23 cellular contexts compared by ENCODE assay signal in genomic region chr5:138604176-138604785, GRCh38. TPM values are rescaled to one million over a fixed set of nuclear protein-coding genes. Genes with fewer than 3 reads are reported as not detected.
A peak's percentile ranks its signal among the peaks of the same experiment; 100 is the strongest.
DNase-seq lines count a peak whose midpoint lies in the region; ATAC-seq, FAIRE-seq and TF ChIP-seq lines count a peak whose summit lies in the region.
"Had no signal": no experiment of that assay in that cellular context is flagged by ENCODE, and none has a peak within 500 bp of the region (broad histone marks: within the 10 kb centered on the region; RNA-seq: fewer than 3 reads in every experiment).

No MANE protein-coding gene starts in this region.

- no peak for DNase-seq in GM12878 (ENCODE audit: low read depth, low spot score)
- no peak for DNase-seq in lower lobe of right lung
- DNase-seq in neural crest cell (ENCODE audit: low read depth, low spot score), result no peak
- DNase-seq in Right ventricle myocardium inferior (ENCODE audit: missing footprints), result no peak
- DNase-seq in OCI-M2 (lab: John Stamatoyannopoulos, UW; ENCODE audit: unreplicated experiment), result no peak
- DNase-seq in right atrium auricular region (ENCODE audit: low spot score), result no peak
- DNase-seq: AML-193; CD4-positive, alpha-beta T cell; NCI-H1092 treated with DMSO at 0.1 percent for 48 hours; NCI-H1436; NCI-H187; NCI-H2081 treated with DMSO at 0.1 percent for 48 hours; NCI-H2171; NCI-H226; NCI-H510A; Peyer's patch; SIG-M5; SK-N-SH had no signal

- H3K27me3 Mint-ChIP-seq in neural crest cell (ENCODE audit: low read depth), result no peaks in the 10 kb centered on the region

- peak overlapping the region; percentile 23 for H3K27ac Mint-ChIP-seq in neural crest cell (ENCODE audit: unreplicated experiment)
- H3K27ac Mint-ChIP-seq: CD4-positive, alpha-beta T cell had no signal

- H3K4me1 Mint-ChIP-seq in neural crest cell, result peaks cover 42% of the 10 kb centered on the region

- no peaks in the 10 kb centered on the region for H3K9me3 ChIP-seq in GM12878 (replicated peaks; ENCODE audit: control insufficient read depth, insufficient read depth, low read length)
- no peaks in the 10 kb centered on the region for H3K9me3 ChIP-seq in lower lobe of right lung
- H3K9me3 ChIP-seq in right atrium auricular region, result no peaks in the 10 kb centered on the region
- H3K9me3 ChIP-seq: A549; BLaER1 treated with 17β-estradiol and CSF1 and Interleukin-3, amounts not matched to agents 10 nM and 100 nM; Peyer's patch; SK-N-SH had no signal

- H3K4me1 ChIP-seq in GM12878 (ENCODE audit: control insufficient read depth, insufficient read depth, low read length) (peaks cover 34% of the 10 kb centered on the region), lower lobe of right lung (peaks cover 14% of the 10 kb centered on the region), right atrium auricular region (no peaks in the 10 kb centered on the region)
- H3K4me1 ChIP-seq: Peyer's patch had no signal

- H3K79me2 ChIP-seq in GM12878 (ENCODE audit: control insufficient read depth, insufficient read depth, low read length), result no peaks in the 10 kb centered on the region

- H3K4me2 ChIP-seq in GM12878 (ENCODE audit: control insufficient read depth, insufficient read depth), result peak overlapping the region; percentile 63; the same call in 1 of the 2 replicates
- H3K4me2 ChIP-seq: A549, SK-N-SH had no signal

- H3K36me3 ChIP-seq in GM12878 (ENCODE audit: control insufficient read depth in 2 of 2, insufficient read depth in 2 of 2, low read length in 1 of 2) (no peaks in the 10 kb centered on the region), lower lobe of right lung (no peaks in the 10 kb centered on the region), right atrium auricular region (no peaks in the 10 kb centered on the region)
- H3K36me3 ChIP-seq: BLaER1 treated with 17β-estradiol and CSF1 and Interleukin-3, amounts not matched to agents 10 nM and 100 nM; Peyer's patch had no signal

- 0 out of 3 replicates have a peak, but pooled peaks have one; percentile 3 for ATAC-seq in GM12878
- no peak for ATAC-seq in lower lobe of right lung
- no peak for ATAC-seq in GM21717 (IDR thresholded peaks at IDR 0.05; ENCODE audit: unreplicated experiment)
- ATAC-seq in Right ventricle myocardium inferior, result no peak
- ATAC-seq: A549, HCT116 had no signal

- 97% methylated on average over 10 of the region's 10 CpGs for WGBS in GM12878 (ENCODE audit: insufficient coverage, insufficient replicate concordance, low lambda C conversion rate, missing lambda C conversion rate)

- H3K27me3 ChIP-seq in GM12878 (replicated peaks in 1 of 2; ENCODE audit: control insufficient read depth in 2 of 2, insufficient read depth in 2 of 2, low read length in 1 of 2), result no peaks in the 10 kb centered on the region
- H3K27me3 ChIP-seq in lower lobe of right lung (ENCODE audit: low read depth), result no peaks in the 10 kb centered on the region
- no peaks in the 10 kb centered on the region for H3K27me3 ChIP-seq in right atrium auricular region
- H3K27me3 ChIP-seq: BLaER1 treated with 17β-estradiol and CSF1 and Interleukin-3, amounts not matched to agents 10 nM and 100 nM; Peyer's patch had no signal

- no peaks in the 10 kb centered on the region for H3K9me3 Mint-ChIP-seq in neural crest cell
- H3K9me3 Mint-ChIP-seq: CD4-positive, alpha-beta T cell had no signal

- no peak overlapping the region for H3K4me3 Mint-ChIP-seq in neural crest cell
- H3K4me3 Mint-ChIP-seq: CD4-positive, alpha-beta T cell had no signal

- POLR2A ChIA-PET in GM12878 (lab: Charles Lee), result interaction anchor here (0.7 to 1.1 kb wide), 6 partner anchors 8 to 61 kb away, joined by 3 to 7 read pairs (median 4); partner anchors contain the start of genes ETF1 and HSPA9

- no peak for TF ChIP-seq RAD21 in GM12878 (IDR thresholded peaks at IDR 0.05; ENCODE audit: insufficient read depth, low read depth, low read length)

- no peaks in the 10 kb centered on the region for H3K36me3 Mint-ChIP-seq in neural crest cell (ENCODE audit: low read depth)

- TF ChIP-seq POLR2A in GM12878 (IDR thresholded peaks at IDR 0.05; ENCODE audit: low read depth, low read length), result no peak

- no peak for FAIRE-seq in GM12878 (lab: Jason Lieb, UNC)
- FAIRE-seq: A549, D721Med had no signal

- no TSS peak for BruUV-seq in GM12878 (replicated peaks; lab: Mats Ljungman, UMichigan)

- H3K9ac ChIP-seq in GM12878 (ENCODE audit: control insufficient read depth, insufficient read depth, low read length), result no peak overlapping the region
- H3K9ac ChIP-seq: BLaER1 treated with 17β-estradiol and CSF1 and Interleukin-3, amounts not matched to agents 10 nM and 100 nM; SK-N-SH had no signal

- in situ Hi-C loops in GM12878 (cut with MboI), result no loop called here

- TF ChIP-seq CTCF in GM12878 (IDR thresholded peaks at IDR 0.05 in 2 of 3, conservative IDR thresholded peaks at IDR 0.05 in 1 of 3; ENCODE audit: control insufficient read depth in 2 of 3, extremely low read depth in 1 of 3, insufficient read depth in 1 of 3, low read depth in 3 of 3, low read length in 3 of 3), result no peak
- TF ChIP-seq CTCF in lower lobe of right lung (IDR thresholded peaks at IDR 0.05), result no peak
- no peak for TF ChIP-seq CTCF in neural crest cell (conservative IDR thresholded peaks at IDR 0.05)
- TF ChIP-seq CTCF in right atrium auricular region (IDR thresholded peaks at IDR 0.05), result no peak

- H3K4me3 ChIP-seq in GM12878 (no peak overlapping the region), lower lobe of right lung (no peak overlapping the region), right atrium auricular region (no peak overlapping the region)
- H3K4me3 ChIP-seq: A549; BLaER1 treated with 17β-estradiol and CSF1 and Interleukin-3, amounts not matched to agents 10 nM and 100 nM; Peyer's patch had no signal

- H3K27ac ChIP-seq in GM12878 (ENCODE audit: control insufficient read depth, insufficient read depth), result peak overlapping the region; percentile 16
- H3K27ac ChIP-seq in lower lobe of right lung, result peak overlapping the region; percentile 49
- H3K27ac ChIP-seq in right atrium auricular region, result no peak overlapping the region
- H3K27ac ChIP-seq: A549, Peyer's patch had no signal

- RAD21 ChIA-PET in GM12878 (lab: Charles Lee; ENCODE audit: unreplicated experiment), result interaction anchor here (0.9 to 1.8 kb wide), 6 partner anchors 18 to 194 kb away, joined by 3 to 9 read pairs (median 4); partner anchors contain the start of gene HSPA9

- H2AFZ ChIP-seq in GM12878 (ENCODE audit: control insufficient read depth, low read depth, low read length), result no peak overlapping the region

- TF ChIP-seq EP300 in GM12878 (IDR thresholded peaks at IDR 0.05; ENCODE audit: borderline replicate concordance in 1 of 2, control insufficient read depth in 1 of 2, low read depth in 2 of 2, low read length in 2 of 2), result no peak

- CTCF ChIA-PET in GM12878 (lab: Yijun Ruan, JAX), result interaction anchor here (0.8 to 5.9 kb wide), 11 partner anchors 10 to 647 kb away, joined by 3 to 41 read pairs (median 5); no protein-coding TSS in a partner anchor

- intact Hi-C loops in GM12878 (cut with micrococcal nuclease; ENCODE audit: unreplicated experiment), result no loop called here
- intact Hi-C loops in lower lobe of right lung (cut with DNase I), result no loop called here
- intact Hi-C loops in Right ventricle myocardium inferior (cut with DNase I), result no loop called here

- no peaks in the 10 kb centered on the region; the same call in 1 of the 2 replicates for H4K20me1 ChIP-seq in GM12878 (ENCODE audit: control insufficient read depth, insufficient read depth)

- SMC1A ChIA-PET in GM12878 (lab: Charles Lee; ENCODE audit: uncharacterized antibody, unreplicated experiment), result interaction anchor here (0.9 to 4.1 kb wide), 9 partner anchors 8 to 188 kb away, joined by 3 to 14 read pairs (median 6); partner anchors contain the start of gene HSPA9

TF ChIP-seq in GM12878, 131 proteins besides CTCF, POLR2A, EP300 and RAD21:
- no peak for TF ChIP-seq SREBF1 (IDR thresholded peaks at IDR 0.05; ENCODE audit: low read length)
- TF ChIP-seq SPI1 (IDR thresholded peaks at IDR 0.05; ENCODE audit: borderline replicate concordance, insufficient read depth, low read depth, low read length), result peak; percentile 67; the same call in 1 of the 2 replicates

RNA-seq across cellular contexts. Expression of gene HSPA9, which starts 29.1 kb away (rescaled TPM):
- total RNA-seq in GM12878 (2013; cell fraction: nucleolus; rRNA removed), result 198 and 218 TPM in 2 replicates
- 412 and 440 TPM in 2 replicates for total RNA-seq in GM12878 (2014; rRNA removed)
- total RNA-seq in GM12878 (2014; rRNA removed; fragmentation: Illumina TruSeq; extraction: Trizol), result 386 and 395 TPM in 2 replicates
- 307 and 347 TPM in 2 replicates for total RNA-seq in GM12878 (2021)
- polyA plus RNA-seq in GM12878 (2011; ENCODE audit: low read depth), result 185 TPM
- 253 and 311 TPM in 2 replicates for polyA plus RNA-seq in GM12878 (2011; rRNA removed)
- 199 and 201 TPM in 2 replicates for polyA plus RNA-seq in GM12878 (2011; cell fraction: cytosol; rRNA removed)
- polyA plus RNA-seq in GM12878 (2011; cell fraction: nucleus; rRNA removed), result 151 and 212 TPM in 2 replicates
- polyA plus RNA-seq in GM12878 (2012), result 147 and 164 TPM in 2 replicates
- polyA plus RNA-seq in GM12878 (2014; fragmentation: Illumina TruSeq; extraction: Trizol), result 357 and 449 TPM in 2 replicates
- polyA plus RNA-seq in GM12878 (2014; fragmentation: Nextera tagmentation; extraction: Ambion mirVana), result 100 to 1,000 TPM; 145 to 294 TPM
- polyA plus RNA-seq in GM12878 (2014; rRNA removed), result 329 and 337 TPM in 2 replicates
- polyA plus RNA-seq in GM12878 (2016; fragmentation: Nextera tagmentation; extraction: Ambion mirVana), result 100 to 1,000 TPM; 440 to 455 TPM
- polyA minus RNA-seq in GM12878 (2011; rRNA and poly(A)+ RNA removed), result 326 and 330 TPM in 2 replicates
- 143 and 157 TPM in 2 replicates for polyA minus RNA-seq in GM12878 (2011; cell fraction: cytosol; rRNA and poly(A)+ RNA removed)
- polyA minus RNA-seq in GM12878 (2011; cell fraction: nucleus; rRNA and poly(A)+ RNA removed), result 87.9 and 144 TPM in 2 replicates
- 148 TPM for total RNA-seq in lower lobe of right lung
- total RNA-seq in neural crest cell, result 247 and 250 TPM in 2 replicates
- 308 TPM for total RNA-seq in Right ventricle myocardium inferior
- 100 to 1,000 TPM; 258 to 417 TPM for total RNA-seq in right atrium auricular region

Comparison
In these comparisons a context has a peak if more than half of its experiments do, and no peak if none do; other contexts are left out.
1. H3K27ac ChIP-seq: peak in GM12878 (single experiment) and lower lobe of right lung (single experiment); none in right atrium auricular region (0 of 2).